In genomic region chr9:4904322-4905134, GRCh38 we compare ENCODE assay signal across 12 cellular contexts.
DNase-seq lines count a peak whose midpoint lies in the region; ATAC-seq and TF ChIP-seq lines count a peak whose summit lies in the region.
"Had no signal": no experiment of that assay in that cellular context is flagged by ENCODE, and none has a peak within 500 bp of the region (broad histone marks: within the 10 kb centered on the region; RNA-seq: fewer than 3 reads in every experiment).

No MANE protein-coding gene starts in this region.

- ATAC-seq in left ventricle myocardium superior (peak; percentile 69), GM21526 (IDR thresholded peaks at IDR 0.05; ENCODE audit: low FRiP score, unreplicated experiment) (no peak), T-helper 17 cell (no peak)

- TF ChIP-seq CTCF in left ventricle myocardium inferior (IDR thresholded peaks at IDR 0.05; ENCODE audit: borderline replicate concordance), result no peak
- no peak for TF ChIP-seq CTCF in fibroblast of mammary gland (conservative IDR thresholded peaks at IDR 0.05; ENCODE audit: control insufficient read depth, insufficient read depth, low read depth, low read length)

- no peaks in the 10 kb centered on the region for H3K27me3 Mint-ChIP-seq in T-helper 17 cell
- H3K27me3 Mint-ChIP-seq: activated naive CD8-positive, alpha-beta T cell treated with anti-CD3 and anti-CD28 coated beads for 36 hours; B cell; naive B cell had no signal

- H3K4me3 Mint-ChIP-seq in T-helper 17 cell, result no peak overlapping the region
- H3K4me3 Mint-ChIP-seq: activated naive CD8-positive, alpha-beta T cell treated with anti-CD3 and anti-CD28 coated beads for 36 hours; B cell; naive B cell had no signal

- H3K36me3 ChIP-seq in left ventricle myocardium inferior, result peaks cover 4% of the 10 kb centered on the region

- H3K27ac Mint-ChIP-seq in T-helper 17 cell, result no peak overlapping the region
- H3K27ac Mint-ChIP-seq: activated naive CD8-positive, alpha-beta T cell treated with anti-CD3 and anti-CD28 coated beads for 36 hours; B cell had no signal

- intact Hi-C loops in left ventricle myocardium superior (cut with micrococcal nuclease), result no loop called here
- intact Hi-C loops in left ventricle myocardium inferior (cut with micrococcal nuclease), result no loop called here

- no peaks in the 10 kb centered on the region for H3K27me3 ChIP-seq in left ventricle myocardium inferior (ENCODE audit: low read depth)

- no peak overlapping the region for H3K4me3 ChIP-seq in left ventricle myocardium inferior
- H3K4me3 ChIP-seq in fibroblast of mammary gland (ENCODE audit: control insufficient read depth, low read depth, low read length), result no peak overlapping the region

- H3K36me3 Mint-ChIP-seq in T-helper 17 cell (ENCODE audit: low read depth), result no peaks in the 10 kb centered on the region

- H3K9me3 ChIP-seq in left ventricle myocardium inferior (replicated peaks), result peaks cover 12% of the 10 kb centered on the region
- H3K9me3 ChIP-seq in T-helper 17 cell (ENCODE audit: control insufficient read depth, low read length, poor library complexity, severe bottlenecking), result no peaks in the 10 kb centered on the region

- DNase-seq in left ventricle myocardium superior (no peak), left ventricle myocardium inferior (no peak), NCI-H69 (lab: John Stamatoyannopoulos, UW) (peak; percentile 73), fibroblast of mammary gland (ENCODE audit: low read depth) (peak; percentile 85), T-helper 1 cell (no peak), T-helper 17 cell (no peak)
- DNase-seq in stimulated activated CD4-positive, alpha-beta T cell treated with anti-CD3 and anti-CD28 coated beads, Interleukin-12 subunit alpha, Interleukin-12 subunit beta, amount 100 ng/mL, for 4 hours, result no peak
- DNase-seq: activated naive CD8-positive, alpha-beta T cell treated with anti-CD3 and anti-CD28 coated beads for 36 hours; Karpas-422; naive B cell had no signal

- no peaks in the 10 kb centered on the region for H3K4me1 ChIP-seq in left ventricle myocardium inferior

- H3K27ac ChIP-seq in left ventricle myocardium inferior (replicated peaks), result no peak overlapping the region

- no peaks in the 10 kb centered on the region for H3K4me1 Mint-ChIP-seq in T-helper 17 cell

Comparison
In these comparisons a context has a peak if more than half of its experiments do, and no peak if none do; other contexts are left out.
1. DNase-seq: peak in NCI-H69 (single experiment) and fibroblast of mammary gland (single experiment); none in left ventricle myocardium superior (single experiment), left ventricle myocardium inferior (single experiment), stimulated activated CD4-positive, alpha-beta T cell treated with anti-CD3 and anti-CD28 coated beads, Interleukin-12 subunit alpha, Interleukin-12 subunit beta, amount 100 ng/mL, for 4 hours (single experiment), T-helper 1 cell (0 of 5) and T-helper 17 cell (0 of 3).